ENCODE assay signal across 11 cellular contexts in genomic region chr12:123064885-123065619, GRCh38.
A peak's percentile ranks its signal among the peaks of the same experiment; 100 is the strongest.
DNase-seq lines count a peak whose midpoint lies in the region; ATAC-seq, FAIRE-seq and TF ChIP-seq lines count a peak whose summit lies in the region.
"Had no signal": no experiment of that assay in that cellular context is flagged by ENCODE, and none has a peak within 500 bp of the region (broad histone marks: within the 10 kb centered on the region; RNA-seq: fewer than 3 reads in every experiment).

No MANE protein-coding gene starts in this region.

- peaks cover 32% of the 10 kb centered on the region for H3K4me1 Mint-ChIP-seq in activated CD4-positive, alpha-beta T cell treated with anti-CD3 and anti-CD28 coated beads, Interleukin-2, amount 10 ng/mL, durations not matched to agents 7 days and 5 days
- H3K4me1 Mint-ChIP-seq in activated T-helper 17 cell treated with anti-CD3 and anti-CD28 coated beads, Interleukin-2, amount 50 U/mL, for 72 hours: no peaks in the 10 kb centered on the region

- H3K4me3 ChIP-seq in kidney (ENCODE audit: low read length in 2 of 2) (no peak overlapping the region), upper lobe of left lung (no peak overlapping the region)
- H3K4me3 ChIP-seq: GM12878 had no signal

- POLR2A ChIA-PET in activated CD4-positive, alpha-beta T cell treated with anti-CD3 and anti-CD28 coated beads, Interleukin-2, amount 10 ng/mL, durations not matched to agents 7 days and 5 days (lab: Charles Lee): interaction anchor here (1.5 kb wide), 1 partner anchor 10 kb away, joined by 5 read pairs; no protein-coding TSS in a partner anchor

- no peak for FAIRE-seq in kidney (lab: Jason Lieb, UNC)
- FAIRE-seq: GM12878 had no signal

- WGBS in upper lobe of left lung, 2 donors: 57 to 75% methylated on average over 8 of the region's 8 CpGs

- H3K9me3 ChIP-seq in kidney (ENCODE audit: control insufficient read depth in 1 of 2, low read length in 2 of 2): no peaks in the 10 kb centered on the region
- H3K9me3 ChIP-seq in upper lobe of left lung: no peaks in the 10 kb centered on the region

- H3K27me3 Mint-ChIP-seq in activated CD4-positive, alpha-beta T cell treated with anti-CD3 and anti-CD28 coated beads, Interleukin-2, amount 10 ng/mL, durations not matched to agents 7 days and 5 days: no peaks in the 10 kb centered on the region
- no peaks in the 10 kb centered on the region for H3K27me3 Mint-ChIP-seq in activated T-helper 17 cell treated with anti-CD3 and anti-CD28 coated beads, Interleukin-2, amount 50 U/mL, for 72 hours

- intact Hi-C loops in kidney (cut with DNase I): no loop called here

- H3K27me3 ChIP-seq in upper lobe of left lung: no peaks in the 10 kb centered on the region

- CTCF ChIA-PET in activated CD4-positive, alpha-beta T cell treated with anti-CD3 and anti-CD28 coated beads, Interleukin-2, amount 10 ng/mL, durations not matched to agents 7 days and 5 days (lab: Charles Lee): interaction anchor here (0.5 to 3.1 kb wide), 5 partner anchors 10 to 239 kb away, joined by 3 to 13 read pairs (median 3); no protein-coding TSS in a partner anchor

- TF ChIP-seq CTCF in kidney (IDR thresholded peaks at IDR 0.05; ENCODE audit: borderline replicate concordance, extremely low read depth, insufficient read depth): no peak
- peak in 1 of 6 experiments; percentile 5 for TF ChIP-seq CTCF in upper lobe of left lung (IDR thresholded peaks at IDR 0.05)

- peaks cover 36 to 54% of the 10 kb centered on the region in 2 donors for H3K4me1 ChIP-seq in kidney (ENCODE audit: control insufficient read depth in 1 of 2, insufficient read depth in 1 of 2, low read depth in 1 of 2, low read length in 2 of 2)
- H3K4me1 ChIP-seq in upper lobe of left lung: peaks cover 53 to 76% (median 64%) of the 10 kb centered on the region in 4 donors

- no peaks in the 10 kb centered on the region for H3K36me3 Mint-ChIP-seq in activated CD4-positive, alpha-beta T cell treated with anti-CD3 and anti-CD28 coated beads, Interleukin-2, amount 10 ng/mL, durations not matched to agents 7 days and 5 days (ENCODE audit: low read depth)
- no peaks in the 10 kb centered on the region for H3K36me3 Mint-ChIP-seq in activated T-helper 17 cell treated with anti-CD3 and anti-CD28 coated beads, Interleukin-2, amount 50 U/mL, for 72 hours (ENCODE audit: low read depth)

- TF ChIP-seq EP300 in upper lobe of left lung (IDR thresholded peaks at IDR 0.05): no peak

- no peak overlapping the region for H3K4me3 Mint-ChIP-seq in activated CD4-positive, alpha-beta T cell treated with anti-CD3 and anti-CD28 coated beads, Interleukin-2, amount 10 ng/mL, durations not matched to agents 7 days and 5 days
- H3K4me3 Mint-ChIP-seq in activated T-helper 17 cell treated with anti-CD3 and anti-CD28 coated beads, Interleukin-2, amount 50 U/mL, for 72 hours: no peak overlapping the region

- ATAC-seq in activated T-helper 17 cell treated with anti-CD3 and anti-CD28 coated beads, Interleukin-2, amount 50 U/mL, for 72 hours (replicated peaks): no peak
- ATAC-seq in upper lobe of left lung (ENCODE audit: low FRiP score in 2 of 2): no peak
- ATAC-seq: GM12878 had no signal

- TF ChIP-seq POLR2A in upper lobe of left lung (IDR thresholded peaks at IDR 0.05): no peak

- peak overlapping the region in 1 of 2 donors; percentile 70 for H3K9ac ChIP-seq in kidney (ENCODE audit: low read length in 2 of 2)

- peak overlapping the region; percentile 71 for H3K27ac Mint-ChIP-seq in activated CD4-positive, alpha-beta T cell treated with anti-CD3 and anti-CD28 coated beads, Interleukin-2, amount 10 ng/mL, durations not matched to agents 7 days and 5 days
- H3K27ac Mint-ChIP-seq in activated T-helper 17 cell treated with anti-CD3 and anti-CD28 coated beads, Interleukin-2, amount 50 U/mL, for 72 hours: peak overlapping the region; percentile 82

- no peaks in the 10 kb centered on the region for H3K36me3 ChIP-seq in kidney (ENCODE audit: control insufficient read depth in 1 of 2, insufficient read depth in 2 of 2, low read length in 2 of 2)
- no peaks in the 10 kb centered on the region for H3K36me3 ChIP-seq in upper lobe of left lung

- H3K27ac ChIP-seq in kidney (ENCODE audit: low read depth in 2 of 2, low read length in 2 of 2) (peak overlapping the region; percentile 72 to 91), upper lobe of left lung (peak overlapping the region in 3 of 4 donors; percentile 27 to 49 (median 27))

- no peak for DNase-seq in activated CD4-positive, alpha-beta T cell treated with anti-CD3 and anti-CD28 coated beads, Interleukin-2, amount 10 ng/mL, durations not matched to agents 7 days and 5 days
- DNase-seq in activated CD4-positive, alpha-beta T cell treated with anti-CD3 and anti-CD28 coated beads, Interleukin-2, amount 50 U/mL, for 1 hour: no peak
- DNase-seq in kidney: peak; percentile 63
- DNase-seq in upper lobe of left lung: peak in 1 of 2 donors; percentile 57
- no peak for DNase-seq in T-helper 9 cell
- DNase-seq in DMS 273 (lab: John Stamatoyannopoulos, UW; ENCODE audit: unreplicated experiment): no peak
- DNase-seq in HK-2 (ENCODE audit: unreplicated experiment): no peak
- DNase-seq: glutamatergic neuron, NCI-H1048 had no signal

- no peaks in the 10 kb centered on the region for H3K9me3 Mint-ChIP-seq in activated CD4-positive, alpha-beta T cell treated with anti-CD3 and anti-CD28 coated beads, Interleukin-2, amount 10 ng/mL, durations not matched to agents 7 days and 5 days
- H3K9me3 Mint-ChIP-seq in activated T-helper 17 cell treated with anti-CD3 and anti-CD28 coated beads, Interleukin-2, amount 50 U/mL, for 72 hours: no peaks in the 10 kb centered on the region
